Comparison of ENCODE assay signal across 1 cellular context in genomic region chr9:136284311-136284710, GRCh38.
TF ChIP-seq lines count a peak whose summit lies in the region.

No MANE protein-coding gene starts in this region.

TF ChIP-seq in H1, 55 proteins besides CTCF, POLR2A, EP300 and RAD21:
- TF ChIP-seq KDM1A (IDR thresholded peaks at IDR 0.05; ENCODE audit: borderline replicate concordance, low read length): no peak
- TF ChIP-seq TAF1 (IDR thresholded peaks at IDR 0.05; ENCODE audit: low read depth, low read length): no peak
- TF ChIP-seq NANOG (IDR thresholded peaks at IDR 0.05; ENCODE audit: insufficient read depth, low read depth, low read length, poor library complexity, severe bottlenecking): no peak
- no peak for TF ChIP-seq RFX5 (IDR thresholded peaks at IDR 0.05; ENCODE audit: borderline replicate concordance, low read depth, low read length)
- TF ChIP-seq SP2 (IDR thresholded peaks at IDR 0.05; ENCODE audit: low read length): no peak
- no peak for TF ChIP-seq BRCA1 (IDR thresholded peaks at IDR 0.05; ENCODE audit: low read depth, low read length)
- TF ChIP-seq CTBP2 (IDR thresholded peaks at IDR 0.05; ENCODE audit: borderline replicate concordance, insufficient read depth, insufficient read length, low read length): no peak
